11 cellular contexts compared by ENCODE assay signal in the genomic region with DNA sequence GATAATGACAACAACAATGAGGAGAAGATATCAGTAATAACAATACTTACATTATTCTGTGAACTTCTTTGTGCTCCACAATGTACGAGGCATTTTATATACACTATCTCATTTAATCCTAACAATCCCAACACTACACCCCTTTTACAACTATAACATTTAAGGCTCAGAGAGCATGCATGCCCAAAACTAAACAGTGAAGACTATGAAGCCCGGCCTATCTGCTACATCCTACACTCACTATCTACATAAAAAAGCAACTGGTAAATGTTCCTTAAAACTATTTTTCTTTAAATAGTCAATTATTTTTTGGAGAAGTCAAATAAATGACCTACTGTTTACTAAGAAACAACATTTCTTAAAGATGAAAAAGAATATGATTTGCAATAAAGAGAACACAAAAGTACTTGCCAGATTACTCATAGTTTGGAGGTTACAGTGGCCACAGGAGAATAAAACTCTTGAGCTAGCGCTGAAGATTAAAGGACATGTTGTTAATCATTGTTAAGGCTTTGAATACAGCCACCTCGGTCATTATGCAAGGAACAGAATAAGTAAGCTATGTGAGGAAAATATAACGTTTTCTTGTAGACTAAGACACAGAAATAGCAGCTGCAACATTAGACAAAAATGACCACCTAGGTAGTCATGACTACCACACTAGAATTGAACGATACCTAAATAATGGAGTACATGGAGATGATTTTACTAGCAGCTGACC. TPM values are rescaled to one million over a fixed set of nuclear protein-coding genes. Genes with fewer than 3 reads are reported as not detected.
DNase-seq lines count a peak whose midpoint lies in the region; ATAC-seq and TF ChIP-seq lines count a peak whose summit lies in the region.
"Had no signal": no experiment of that assay in that cellular context is flagged by ENCODE, and none has a peak within 500 bp of the region (broad histone marks: within the 10 kb centered on the region; RNA-seq: fewer than 3 reads in every experiment).

No MANE protein-coding gene starts in this region.

- H3K79me2 ChIP-seq in osteoblast (ENCODE audit: insufficient read depth, low read length) = peaks cover 96% of the 10 kb centered on the region

- H4K20me1 ChIP-seq in osteoblast (ENCODE audit: insufficient read depth, low read length) = no peaks in the 10 kb centered on the region

- in situ Hi-C loops in astrocyte of the spinal cord (cut with HindIII; ENCODE audit: low sequenced_read_pairs) = no loop called here

- H3K4me3 ChIP-seq in astrocyte of the spinal cord (ENCODE audit: low read depth, low read length) (no peak overlapping the region), osteoblast (ENCODE audit: insufficient read depth, low read length) (peak overlapping the region; percentile 22)
- H3K4me3 ChIP-seq: thoracic aorta had no signal

- H3K27ac ChIP-seq in osteoblast (ENCODE audit: low read depth, low read length) = peak overlapping the region; percentile 84
- H3K27ac ChIP-seq: thoracic aorta had no signal

- ATAC-seq in GM18873 (IDR thresholded peaks at IDR 0.05; ENCODE audit: low FRiP score, unreplicated experiment) (peak; percentile 91), HG02840 (IDR thresholded peaks at IDR 0.05; ENCODE audit: low FRiP score, unreplicated experiment) (peak; percentile 67), GM18519 (IDR thresholded peaks at IDR 0.05; ENCODE audit: low FRiP score, unreplicated experiment) (no peak), GM21737 (IDR thresholded peaks at IDR 0.05; ENCODE audit: unreplicated experiment) (no peak)

- DNase-seq in astrocyte of the spinal cord (ENCODE audit: low read depth, low spot score) (peak; percentile 67), osteoblast (ENCODE audit: insufficient read length, low spot score, missing footprints) (no peak), HK-2 (ENCODE audit: unreplicated experiment) (no peak), NCI-H1436 (lab: John Stamatoyannopoulos, UW) (no peak)
- DNase-seq: DND-41, H7 had no signal

- H3K9me3 ChIP-seq in osteoblast (ENCODE audit: low read depth, low read length) = no peaks in the 10 kb centered on the region
- H3K9me3 ChIP-seq: thoracic aorta had no signal

- no peak for TF ChIP-seq CTCF in astrocyte of the spinal cord (IDR thresholded peaks at IDR 0.05; ENCODE audit: low read depth, low read length)
- TF ChIP-seq CTCF in osteoblast (IDR thresholded peaks at IDR 0.05; ENCODE audit: extremely low read depth, low read depth, low read length) = no peak

- no peaks in the 10 kb centered on the region for H3K36me3 ChIP-seq in osteoblast (ENCODE audit: insufficient read depth, low read length)
- H3K36me3 ChIP-seq: thoracic aorta had no signal

- no peak overlapping the region for H2AFZ ChIP-seq in osteoblast (ENCODE audit: low read length)

- H3K4me1 ChIP-seq in osteoblast (ENCODE audit: insufficient read depth, low read length) = peaks cover 28% of the 10 kb centered on the region

- no peaks in the 10 kb centered on the region for H3K27me3 ChIP-seq in osteoblast (ENCODE audit: insufficient read depth, low read length)

- H3K4me2 ChIP-seq in osteoblast (ENCODE audit: insufficient read depth, low read length) = peak overlapping the region; percentile 64

RNA-seq across cellular contexts. Expression of gene EPS8, which starts 56.7 kb away (rescaled TPM):
- 139 and 160 TPM in 2 replicates for total RNA-seq in osteoblast

Comparison
In these comparisons a context has a peak if more than half of its experiments do, and no peak if none do; other contexts are left out.
1. ATAC-seq: peak in GM18873 (single experiment) and HG02840 (single experiment); none in GM18519 (single experiment) and GM21737 (single experiment).